ENCODE assay signal across 21 cellular contexts in the genomic region with DNA sequence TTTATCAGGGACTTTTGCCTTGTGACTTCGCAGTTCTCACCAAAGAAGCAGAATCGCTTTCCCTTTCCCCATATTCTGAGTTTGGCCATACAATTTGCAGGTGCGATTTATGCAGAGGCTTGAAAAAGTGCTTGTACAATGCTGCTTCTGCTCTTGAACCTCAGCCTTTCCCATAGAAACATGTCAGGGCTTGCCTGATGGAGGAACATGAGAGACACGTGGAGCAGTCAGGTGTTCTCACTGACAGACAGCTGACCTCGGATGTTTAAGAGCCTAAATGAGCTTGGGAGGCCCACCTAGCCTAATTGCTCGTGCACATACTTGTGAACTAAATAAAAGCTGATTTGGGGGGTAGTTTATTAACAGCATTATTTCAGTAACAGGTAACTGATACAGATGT.
DNase-seq lines count a peak whose midpoint lies in the region; ATAC-seq and TF ChIP-seq lines count a peak whose summit lies in the region.
"Had no signal": no experiment of that assay in that cellular context is flagged by ENCODE, and none has a peak within 500 bp of the region (broad histone marks: within the 10 kb centered on the region; RNA-seq: fewer than 3 reads in every experiment).

No MANE protein-coding gene starts in this region.

- peak overlapping the region; percentile 1; the same call in 1 of the 2 replicates for H3K9ac ChIP-seq in DND-41 (ENCODE audit: low read depth, low read length)

- H3K4me3 ChIP-seq in DND-41 (ENCODE audit: low read depth in 1 of 2, low read length in 2 of 2) = no peak overlapping the region
- H3K4me3 ChIP-seq in upper lobe of left lung = no peak overlapping the region
- H3K4me3 ChIP-seq: adrenal gland, smooth muscle cell had no signal

- H3K79me2 ChIP-seq in DND-41 (ENCODE audit: insufficient read depth, low read length) = no peaks in the 10 kb centered on the region

- peak overlapping the region; percentile 42 for H2AFZ ChIP-seq in DND-41 (ENCODE audit: low read depth, low read length)

- 61 to 62% methylated on average over 6 of the region's 6 CpGs for WGBS in upper lobe of left lung, 2 donors

- H3K27ac ChIP-seq in DND-41 (ENCODE audit: low read length) (peak overlapping the region; percentile 67), upper lobe of left lung (no peak overlapping the region)
- H3K27ac ChIP-seq: adrenal gland had no signal

- no peak for TF ChIP-seq EP300 in upper lobe of left lung (IDR thresholded peaks at IDR 0.05)

- DNase-seq in DND-41 = peak; percentile 72
- peak; percentile 66 for DNase-seq in NCI-H1105 (lab: John Stamatoyannopoulos, UW)
- DNase-seq in NCI-H526 treated with DMSO at 0.1 percent for 48 hours (lab: John Stamatoyannopoulos, UW) = peak; percentile 7
- peak; percentile 52 for DNase-seq in islet precursor cell
- no peak for DNase-seq in COR-L47 (lab: John Stamatoyannopoulos, UW)
- no peak for DNase-seq in HCEC 1CT
- DNase-seq in UCSD-AML1 (lab: John Stamatoyannopoulos, UW; ENCODE audit: unreplicated experiment) = no peak
- DNase-seq in upper lobe of left lung = no peak
- DNase-seq: activated CD8-positive, alpha-beta T cell treated with anti-CD3 and anti-CD28 coated beads, Interleukin-2, amount 10 ng/mL, durations not matched to agents 7 days and 5 days; activated gamma-delta T cell treated with Interleukin-2 at 50 U/mL for 16 hours; adrenal gland; GDM1; left cardiac atrium; NCI-H1436 treated with DMSO at 0.1 percent for 48 hours; NCI-H446 treated with DMSO at 0.1 percent for 48 hours; nucleus accumbens; stimulated activated CD4-positive, alpha-beta T cell treated with anti-CD3 and anti-CD28 coated beads, Interleukin-2, amount 100 ng/mL, for 48 hours; stimulated activated naive B cell treated with anti-CD40 and anti-IgM and Interleukin-4, amounts not matched to agents 10 μg/mL and 1 μg/mL and 100 μg/mL, for 72 hours had no signal

- ATAC-seq in DND-41 (ENCODE audit: insufficient read depth, low read depth) (peak; percentile 93), upper lobe of left lung (ENCODE audit: low FRiP score in 2 of 2) (no peak)
- ATAC-seq: activated CD4-positive, CD25-positive, alpha-beta regulatory T cell treated with anti-CD3 and anti-CD28 coated beads, Interleukin-2, amount 50 U/mL, for 24 hours; activated CD8-positive, alpha-beta T cell treated with anti-CD3 and anti-CD28 coated beads, Interleukin-2, amount 10 ng/mL, durations not matched to agents 7 days and 5 days; left cardiac atrium; Right ventricle myocardium inferior; stimulated activated naive B cell treated with anti-CD40 and anti-IgM and Interleukin-4, amounts not matched to agents 10 μg/mL and 1 μg/mL and 100 μg/mL, for 72 hours had no signal

- H3K27me3 ChIP-seq in DND-41 (ENCODE audit: insufficient read depth, low read length, poor library complexity) (no peaks in the 10 kb centered on the region), upper lobe of left lung (no peaks in the 10 kb centered on the region)
- H3K27me3 ChIP-seq: adrenal gland had no signal

- H4K20me1 ChIP-seq in DND-41 (ENCODE audit: insufficient read depth, low read length) = no peaks in the 10 kb centered on the region

- H3K36me3 ChIP-seq in DND-41 (ENCODE audit: insufficient read depth, low read length) (no peaks in the 10 kb centered on the region), upper lobe of left lung (no peaks in the 10 kb centered on the region)
- H3K36me3 ChIP-seq: adrenal gland had no signal

- H3K4me1 ChIP-seq in DND-41 (ENCODE audit: insufficient read depth, low read length) (peaks cover 48% of the 10 kb centered on the region), upper lobe of left lung (no peaks in the 10 kb centered on the region)
- H3K4me1 ChIP-seq: adrenal gland had no signal

- H3K4me2 ChIP-seq in DND-41 (ENCODE audit: insufficient read depth, low read length) = peak overlapping the region; percentile 4; the same call in 1 of the 2 replicates
- H3K4me2 ChIP-seq: smooth muscle cell had no signal

- TF ChIP-seq POLR2A in upper lobe of left lung (IDR thresholded peaks at IDR 0.05) = no peak

- TF ChIP-seq CTCF in DND-41 (IDR thresholded peaks at IDR 0.05; ENCODE audit: borderline replicate concordance, extremely low read depth, low read length, poor library complexity, severe bottlenecking) (no peak), upper lobe of left lung (IDR thresholded peaks at IDR 0.05) (no peak)

- peaks cover 8% of the 10 kb centered on the region for H3K9me3 ChIP-seq in DND-41 (ENCODE audit: insufficient read depth, low read length, severe bottlenecking)
- no peaks in the 10 kb centered on the region for H3K9me3 ChIP-seq in upper lobe of left lung
- H3K9me3 ChIP-seq: adrenal gland had no signal

Comparison
In these comparisons a context has a peak if more than half of its experiments do, and no peak if none do; other contexts are left out.
1. DNase-seq: peak in DND-41 (single experiment), NCI-H1105 (single experiment), NCI-H526 treated with DMSO at 0.1 percent for 48 hours (single experiment) and islet precursor cell (single experiment); none in COR-L47 (single experiment), HCEC 1CT (single experiment), UCSD-AML1 (single experiment) and upper lobe of left lung (0 of 2).